8 cellular contexts compared by ENCODE assay signal in the genomic region with DNA sequence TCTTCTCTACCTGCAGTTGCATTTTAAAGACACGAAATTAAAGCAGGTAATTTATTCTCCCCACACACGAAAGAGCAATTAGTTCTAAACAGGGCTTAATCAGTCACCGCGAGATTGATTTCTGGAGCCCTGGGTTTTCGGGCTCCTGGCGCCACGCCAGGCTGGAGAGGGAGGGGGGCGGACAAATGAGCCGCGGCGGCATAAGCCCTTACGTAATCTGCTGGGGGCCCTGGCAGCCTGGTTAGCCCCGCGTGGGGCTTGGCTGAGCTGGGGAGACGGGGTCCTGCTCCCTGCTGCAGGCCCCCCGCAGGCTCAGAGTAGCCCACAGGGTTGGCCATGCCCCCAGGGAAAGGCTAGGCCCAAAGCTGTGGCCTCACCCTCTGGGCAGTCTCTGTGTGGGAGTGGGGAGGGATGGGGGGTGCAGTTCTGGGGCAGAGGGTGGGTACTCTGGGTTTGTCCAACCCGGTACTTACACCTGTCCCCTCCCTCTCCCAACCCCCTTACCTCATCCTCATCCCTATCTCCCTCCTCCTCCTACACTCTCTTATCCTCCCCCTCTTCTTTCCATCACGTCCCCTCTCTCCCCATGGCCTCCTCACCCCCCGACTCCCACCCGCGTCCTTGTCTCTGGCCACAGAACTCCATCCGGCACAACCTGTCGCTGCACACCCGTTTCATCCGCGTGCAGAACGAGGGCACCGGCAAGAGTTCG. TPM values are rescaled to one million over a fixed set of nuclear protein-coding genes. Genes with fewer than 3 reads are reported as not detected.
DNase-seq lines count a peak whose midpoint lies in the region; ATAC-seq and TF ChIP-seq lines count a peak whose summit lies in the region.

No MANE protein-coding gene starts in this region.

- no peak for ATAC-seq in HG03439 (IDR thresholded peaks at IDR 0.05; ENCODE audit: unreplicated experiment)

- no peaks in the 10 kb centered on the region for H3K9me3 Mint-ChIP-seq in endothelial cell (ENCODE audit: unreplicated experiment)

- H3K4me1 ChIP-seq in ES-I3 (ENCODE audit: insufficient read depth, low read length) (peaks cover 20% of the 10 kb centered on the region), testis (peaks cover 2% of the 10 kb centered on the region)

- peaks cover 4% of the 10 kb centered on the region for H3K4me1 Mint-ChIP-seq in endothelial cell (ENCODE audit: unreplicated experiment)

- H3K9me3 ChIP-seq in ES-I3 (ENCODE audit: control insufficient read depth, insufficient read depth, low read length) (no peaks in the 10 kb centered on the region), testis (no peaks in the 10 kb centered on the region)

- no peak overlapping the region for H3K4me3 Mint-ChIP-seq in endothelial cell (ENCODE audit: unreplicated experiment)

- intact Hi-C loops in testis (cut with DNase I; ENCODE audit: low total_unique reads): no loop called here

- peak overlapping the region; percentile 90 to 96 for H3K27ac ChIP-seq in testis

- H3K36me3 ChIP-seq in ES-I3 (ENCODE audit: insufficient read depth, low read length) (no peaks in the 10 kb centered on the region), testis (ENCODE audit: low read depth, missing control alignments) (no peaks in the 10 kb centered on the region)

- H3K27ac Mint-ChIP-seq in endothelial cell (ENCODE audit: unreplicated experiment): no peak overlapping the region

- DNase-seq in NCI-H2171 treated with DMSO at 0.1 percent for 48 hours (lab: John Stamatoyannopoulos, UW) (peak; percentile 91), astrocyte of the hippocampus (ENCODE audit: low read depth, low spot score) (peak; percentile 67), left kidney (ENCODE audit: low read depth, low spot score) (peak; percentile 85), testis (peak; percentile 50), endothelial cell (ENCODE audit: low spot score) (no peak), globus pallidus (ENCODE audit: low spot score) (no peak)

- H3K27me3 ChIP-seq in testis: no peaks in the 10 kb centered on the region

- peak overlapping the region; percentile 32; the same call in 1 of the 2 replicates for H3K9ac ChIP-seq in ES-I3 (ENCODE audit: low read depth, low read length)

- H3K36me3 Mint-ChIP-seq in endothelial cell (ENCODE audit: low read depth, unreplicated experiment): peaks cover 16% of the 10 kb centered on the region

- peaks cover 37% of the 10 kb centered on the region for H3K27me3 Mint-ChIP-seq in endothelial cell (ENCODE audit: unreplicated experiment)

- peak overlapping the region; percentile 64 for H3K4me3 ChIP-seq in testis

- no peak for TF ChIP-seq POLR2A in testis (IDR thresholded peaks at IDR 0.05)

- TF ChIP-seq CTCF in testis (IDR thresholded peaks at IDR 0.05): no peak
- no peak for TF ChIP-seq CTCF in endothelial cell (IDR thresholded peaks at IDR 0.05; ENCODE audit: unreplicated experiment)

- WGBS in testis, 2 donors: 1 to 5% methylated on average over 25 to 29 of the region's 29 CpGs

RNA-seq across cellular contexts. Expression of gene FOXO6, which starts 19.9 kb away (rescaled TPM):
- total RNA-seq in testis (1 to 10 TPM; 3.8 to 4.5 TPM), endothelial cell (ENCODE audit: unreplicated experiment) (0.23 TPM)
- 2.4 TPM for polyA plus RNA-seq in testis (ENCODE audit: insufficient read depth, low read depth, low replicate concordance)

Comparison
In these comparisons a context has a peak if more than half of its experiments do, and no peak if none do; other contexts are left out.
1. DNase-seq: peak in NCI-H2171 treated with DMSO at 0.1 percent for 48 hours (single experiment), astrocyte of the hippocampus (single experiment), left kidney (single experiment) and testis (single experiment); none in endothelial cell (single experiment) and globus pallidus (single experiment).